In the genomic region with DNA sequence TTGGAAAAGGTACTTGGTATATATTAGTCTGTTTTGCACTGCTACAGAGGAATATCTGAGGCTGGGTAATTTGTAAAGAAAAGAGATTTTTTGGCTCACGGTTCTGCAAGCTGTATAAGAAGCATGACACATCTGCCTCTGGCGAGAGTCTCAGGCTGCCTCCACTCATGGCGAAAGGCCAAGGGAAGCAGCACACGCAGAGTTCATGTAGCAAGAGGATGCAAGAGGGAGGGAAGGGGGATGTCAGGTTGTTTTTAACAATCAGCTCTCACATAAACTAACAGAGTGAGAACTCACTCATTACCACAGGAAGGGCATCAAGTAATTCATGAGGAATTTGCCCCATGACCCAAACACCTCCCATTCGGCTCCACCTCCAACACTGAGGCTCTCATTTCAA, we compare ENCODE assay signal across 23 cellular contexts.
DNase-seq lines count a peak whose midpoint lies in the region; ATAC-seq and TF ChIP-seq lines count a peak whose summit lies in the region.
"Had no signal": no experiment of that assay in that cellular context is flagged by ENCODE, and none has a peak within 500 bp of the region (broad histone marks: within the 10 kb centered on the region; RNA-seq: fewer than 3 reads in every experiment).

No MANE protein-coding gene starts in this region.

- no peaks in the 10 kb centered on the region for H3K4me1 ChIP-seq in right cardiac atrium (ENCODE audit: control insufficient read depth, insufficient read depth, low read length)
- H3K4me1 ChIP-seq in spleen, result no peaks in the 10 kb centered on the region
- H3K4me1 ChIP-seq: HAP-1 had no signal

- DNase-seq in Right ventricle myocardium superior (peak; percentile 62), cardiac septum (ENCODE audit: low spot score) (no peak), right cardiac atrium (peak; percentile 13 to 74 (median 68)), sciatic nerve (ENCODE audit: low spot score) (peak; percentile 69), SK-N-DZ (ENCODE audit: low spot score) (no peak), spleen (no peak)
- no peak for DNase-seq in stimulated activated naive CD8-positive, alpha-beta T cell treated with anti-CD3 and anti-CD28 coated beads, Interleukin-15, Interleukin-2, amounts not matched to agents 100 U/mL and 50 U/mL, for 24 hours
- DNase-seq: activated CD8-positive, alpha-beta T cell treated with anti-CD3 and anti-CD28 coated beads, Interleukin-2, amount 10 ng/mL, durations not matched to agents 7 days and 5 days; activated gamma-delta T cell treated with Interleukin-2 at 50 U/mL for 16 hours; activated naive CD8-positive, alpha-beta T cell treated with anti-CD3 and anti-CD28 coated beads, Interleukin-2, amount 50 U/mL, for 24 hours; activated T-cell treated with anti-CD3 and anti-CD28 coated beads, Interleukin-2, amount 50 U/mL, for 1 hour; AML-193; CD8-positive, alpha-beta T cell; DMS 273 treated with DMSO at 0.1 percent for 48 hours; foreskin fibroblast; NCI-H2029 treated with DMSO at 0.1 percent for 48 hours; PC-9; SIG-M5; stimulated activated CD4-positive, alpha-beta T cell treated with anti-CD3 and anti-CD28 coated beads, Interleukin-4, amount 100 ng/mL, for 4 hours; stimulated activated naive CD4-positive, alpha-beta T cell; T-cell had no signal

- no peaks in the 10 kb centered on the region for H3K27me3 ChIP-seq in right cardiac atrium (ENCODE audit: control insufficient read depth, insufficient read depth)
- H3K27me3 ChIP-seq in spleen (replicated peaks in 1 of 7), result no peaks in the 10 kb centered on the region

- no peaks in the 10 kb centered on the region for H3K36me3 ChIP-seq in spleen
- H3K36me3 ChIP-seq: HAP-1 had no signal

- ATAC-seq in Right ventricle myocardium superior (ENCODE audit: poor library complexity) (peak; percentile 69), right cardiac atrium (peak in 1 of 2 donors; percentile 34), sciatic nerve (peak; percentile 95), HG03108 (IDR thresholded peaks at IDR 0.05; ENCODE audit: unreplicated experiment) (no peak)
- ATAC-seq in stimulated activated naive CD8-positive, alpha-beta T cell treated with anti-CD3 and anti-CD28 coated beads, Interleukin-15, Interleukin-2, amounts not matched to agents 100 U/mL and 50 U/mL, for 24 hours, result no peak
- ATAC-seq: activated CD8-positive, alpha-beta T cell treated with anti-CD3 and anti-CD28 coated beads, Interleukin-2, amount 10 ng/mL, durations not matched to agents 7 days and 5 days; activated naive CD8-positive, alpha-beta T cell treated with anti-CD3 and anti-CD28 coated beads, Interleukin-2, amount 50 U/mL, for 24 hours; CD8-positive, alpha-beta T cell; T-cell had no signal

- intact Hi-C loops in Right ventricle myocardium superior (cut with DNase I) (no loop called here), cardiac septum (cut with DNase I) (no loop called here), right cardiac atrium (cut with DNase I) (no loop called here), sciatic nerve (cut with DNase I) (no loop called here), spleen (cut with DNase I; ENCODE audit: low total_unique reads) (no loop called here)

- TF ChIP-seq POLR2A in spleen (IDR thresholded peaks at IDR 0.05), result no peak

- H3K4me3 ChIP-seq in right cardiac atrium (ENCODE audit: low read length), result no peak overlapping the region
- no peak overlapping the region for H3K4me3 ChIP-seq in spleen
- H3K4me3 ChIP-seq: HAP-1, PC-9 had no signal

- TF ChIP-seq CTCF in spleen (IDR thresholded peaks at IDR 0.05 in 8 of 11, conservative IDR thresholded peaks at IDR 0.05 in 3 of 11), result no peak

- H3K9me3 ChIP-seq in right cardiac atrium (ENCODE audit: control insufficient read depth, low read length) (no peaks in the 10 kb centered on the region), spleen (peaks cover 0 to 49% (median 37%) of the 10 kb centered on the region in 8 donors)
- H3K9me3 ChIP-seq: HAP-1 had no signal

- H3K27ac ChIP-seq in right cardiac atrium (ENCODE audit: low read length), result no peak overlapping the region
- no peak overlapping the region for H3K27ac ChIP-seq in spleen
- H3K27ac ChIP-seq: PC-9 had no signal

- WGBS in right cardiac atrium, result 56% methylated on average over 5 of the region's 5 CpGs
- WGBS in spleen, 5 donors, result 62 to 83% (median 79%) methylated on average over 5 of the region's 5 CpGs

Comparison
In these comparisons a context has a peak if more than half of its experiments do, and no peak if none do; other contexts are left out.
1. DNase-seq: peak in Right ventricle myocardium superior (single experiment), right cardiac atrium (3 of 3) and sciatic nerve (single experiment); none in cardiac septum (single experiment), stimulated activated naive CD8-positive, alpha-beta T cell treated with anti-CD3 and anti-CD28 coated beads, Interleukin-15, Interleukin-2, amounts not matched to agents 100 U/mL and 50 U/mL, for 24 hours (single experiment), SK-N-DZ (single experiment) and spleen (single experiment).
2. ATAC-seq: peak in Right ventricle myocardium superior (single experiment) and sciatic nerve (single experiment); none in stimulated activated naive CD8-positive, alpha-beta T cell treated with anti-CD3 and anti-CD28 coated beads, Interleukin-15, Interleukin-2, amounts not matched to agents 100 U/mL and 50 U/mL, for 24 hours (single experiment) and HG03108 (single experiment).